21 cellular contexts compared by ENCODE assay signal in the genomic region with DNA sequence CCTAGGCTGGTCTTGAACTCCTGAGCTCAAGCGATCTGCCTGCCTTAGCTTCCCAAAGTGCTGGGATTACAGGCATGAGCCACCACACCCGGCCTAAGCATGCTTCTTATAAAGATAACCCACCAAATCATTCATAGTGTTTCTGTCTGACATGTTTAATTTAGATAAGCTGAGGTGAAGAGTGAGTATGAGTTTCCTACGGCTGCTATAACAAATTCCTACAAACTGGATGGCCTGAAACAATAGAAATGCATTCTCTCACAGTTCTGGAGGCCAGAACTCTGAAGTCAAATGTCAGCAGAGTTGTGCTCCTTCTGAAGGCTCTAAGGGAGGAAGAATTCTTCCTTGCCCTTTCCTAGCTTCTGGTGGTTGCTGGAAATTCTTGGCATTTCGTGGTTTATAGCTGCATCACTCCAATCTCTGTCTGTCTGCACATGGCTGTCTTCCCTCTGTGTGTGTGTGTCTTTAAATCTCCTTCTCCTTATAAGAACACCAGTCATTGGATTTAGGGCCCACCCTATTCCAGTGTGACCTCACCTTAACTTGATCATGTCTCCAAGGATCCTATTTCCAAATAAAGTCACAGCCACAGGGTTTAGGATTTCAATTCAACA. TPM values are rescaled to one million over a fixed set of nuclear protein-coding genes. Genes with fewer than 3 reads are reported as not detected.
DNase-seq lines count a peak whose midpoint lies in the region; ATAC-seq and TF ChIP-seq lines count a peak whose summit lies in the region.
"Had no signal": no experiment of that assay in that cellular context is flagged by ENCODE, and none has a peak within 500 bp of the region (broad histone marks: within the 10 kb centered on the region; RNA-seq: fewer than 3 reads in every experiment).

No MANE protein-coding gene starts in this region.

- peaks cover 3% of the 10 kb centered on the region for H3K27me3 Mint-ChIP-seq in HFFc6 (ENCODE audit: insufficient read depth)
- peaks cover 0 to 2% (median 0%) of the 10 kb centered on the region in 3 donors for H3K27me3 Mint-ChIP-seq in CD14-positive monocyte (ENCODE audit: low read depth in 3 of 3)
- H3K27me3 Mint-ChIP-seq: activated CD8-positive, alpha-beta memory T cell treated with anti-CD3 and anti-CD28 coated beads, Interleukin-2, amount 10 ng/mL, durations not matched to agents 7 days and 5 days; effector memory CD8-positive, alpha-beta T cell; progenitor cell of endocrine pancreas had no signal

- ATAC-seq in sciatic nerve, result no peak
- ATAC-seq: activated CD8-positive, alpha-beta memory T cell treated with anti-CD3 and anti-CD28 coated beads, Interleukin-2, amount 10 ng/mL, durations not matched to agents 7 days and 5 days; CD8-positive, alpha-beta T cell; effector memory CD8-positive, alpha-beta T cell had no signal

- H3K27ac Mint-ChIP-seq in HFFc6 (no peak overlapping the region; the same call in 1 of the 2 replicates), CD14-positive monocyte (no peak overlapping the region)
- H3K27ac Mint-ChIP-seq: activated CD8-positive, alpha-beta memory T cell treated with anti-CD3 and anti-CD28 coated beads, Interleukin-2, amount 10 ng/mL, durations not matched to agents 7 days and 5 days; activated T-helper 1 cell treated with anti-CD3 and anti-CD28 coated beads, Interleukin-12 subunit alpha, Interleukin-12 subunit beta, Interleukin-2, Interleukin-4 antibody, amounts not matched to agents 30 ng/mL and 10 ng/mL and 1 ng/mL, durations not matched to agents 14 hours and 24 hours and 36 hours; CD8-positive, alpha-beta T cell; effector memory CD8-positive, alpha-beta T cell; progenitor cell of endocrine pancreas had no signal

- DNase-seq in HFFc6 (peak; percentile 12), astrocyte of the hippocampus (ENCODE audit: low read depth, low spot score) (peak; percentile 68), foreskin melanocyte (peak; percentile 51), stromal cell of bone marrow (ENCODE audit: low read depth) (peak; percentile 11), cerebellar cortex (ENCODE audit: low spot score) (no peak), CD14-positive monocyte (ENCODE audit: low spot score) (no peak), sciatic nerve (ENCODE audit: low spot score) (no peak)
- DNase-seq: activated CD4-positive, alpha-beta T cell treated with anti-CD3 and anti-CD28 coated beads for 4 hours; activated CD8-positive, alpha-beta memory T cell treated with anti-CD3 and anti-CD28 coated beads, Interleukin-2, amount 10 ng/mL, durations not matched to agents 7 days and 5 days; activated naive CD4-positive, alpha-beta T cell treated with anti-CD3 and anti-CD28 coated beads, Interleukin-2, amount 50 U/mL, for 16 hours; CD8-positive, alpha-beta T cell; DMS153; effector memory CD8-positive, alpha-beta T cell; esophagus squamous epithelium; NCI-H524; SK-N-SH; stimulated activated naive CD4-positive, alpha-beta T cell; T-helper 2 cell had no signal

- H3K36me3 Mint-ChIP-seq in HFFc6 (ENCODE audit: low read depth) (peaks cover 10% of the 10 kb centered on the region; the same call in 1 of the 2 replicates), CD14-positive monocyte (peaks cover 1 to 9% of the 10 kb centered on the region in 2 donors)

- peaks cover 20% of the 10 kb centered on the region for H3K9me3 Mint-ChIP-seq in HFFc6
- peaks cover 10 to 21% (median 17%) of the 10 kb centered on the region in 7 donors for H3K9me3 Mint-ChIP-seq in CD14-positive monocyte
- H3K9me3 Mint-ChIP-seq: effector memory CD8-positive, alpha-beta T cell had no signal

- TF ChIP-seq CTCF in HFFc6 (IDR thresholded peaks at IDR 0.05) (no peak), CD14-positive monocyte (IDR thresholded peaks at IDR 0.05) (no peak)

- H3K4me1 Mint-ChIP-seq in HFFc6 (ENCODE audit: low read depth) (peaks cover 7% of the 10 kb centered on the region; the same call in 1 of the 2 replicates), CD14-positive monocyte (peaks cover 11% of the 10 kb centered on the region)
- H3K4me1 Mint-ChIP-seq: activated CD8-positive, alpha-beta memory T cell treated with anti-CD3 and anti-CD28 coated beads, Interleukin-2, amount 10 ng/mL, durations not matched to agents 7 days and 5 days; neural crest cell had no signal

- H3K4me3 Mint-ChIP-seq in HFFc6 (no peak overlapping the region), CD14-positive monocyte (no peak overlapping the region)
- H3K4me3 Mint-ChIP-seq: activated CD8-positive, alpha-beta memory T cell treated with anti-CD3 and anti-CD28 coated beads, Interleukin-2, amount 10 ng/mL, durations not matched to agents 7 days and 5 days; activated T-helper 1 cell treated with anti-CD3 and anti-CD28 coated beads, Interleukin-12 subunit alpha, Interleukin-12 subunit beta, Interleukin-2, Interleukin-4 antibody, amounts not matched to agents 30 ng/mL and 10 ng/mL and 1 ng/mL, durations not matched to agents 14 hours and 24 hours and 36 hours; CD8-positive, alpha-beta T cell; effector memory CD8-positive, alpha-beta T cell; neural crest cell had no signal

- intact Hi-C loops in CD14-positive monocyte (cut with micrococcal nuclease), result no loop called here
- intact Hi-C loops in sciatic nerve (cut with DNase I), result no loop called here

RNA-seq across cellular contexts. Expression of gene MAPK13, which starts 29.9 kb away (rescaled TPM):
- total RNA-seq in HFFc6 (2021; fragmentation: NEBNext Ultra II Directional; extraction: Animal tissue kit (Norgen Biotek cat#: 25700)), result 10 to 100 TPM in 2 of 6 experiments, 1 to 10 TPM in 4; 5.7 to 12.4 (median 6.5) TPM
- polyA plus RNA-seq in CD14-positive monocyte, result 1 to 10 TPM in 1 of 2 donors, under 1 TPM in 1; 0.88 to 2.4 TPM
- total RNA-seq in sciatic nerve, result 12.8 TPM

RNA-seq across cellular contexts. Expression of gene BRPF3, which starts 36.3 kb away (rescaled TPM):
- total RNA-seq in HFFc6 (2021; fragmentation: NEBNext Ultra II Directional; extraction: Animal tissue kit (Norgen Biotek cat#: 25700)), result 10 to 100 TPM; 26.5 to 32.4 (median 28.9) TPM
- polyA plus RNA-seq in CD14-positive monocyte, result 1 to 10 TPM; 1.1 to 1.3 TPM
- total RNA-seq in sciatic nerve, result 36.6 TPM

Comparison
In these comparisons a context has a peak if more than half of its experiments do, and no peak if none do; other contexts are left out.
1. DNase-seq: peak in HFFc6 (single experiment), astrocyte of the hippocampus (single experiment), foreskin melanocyte (single experiment) and stromal cell of bone marrow (single experiment); none in cerebellar cortex (single experiment), CD14-positive monocyte (single experiment) and sciatic nerve (single experiment).